ENCODE assay signal across 31 cellular contexts in the genomic region with DNA sequence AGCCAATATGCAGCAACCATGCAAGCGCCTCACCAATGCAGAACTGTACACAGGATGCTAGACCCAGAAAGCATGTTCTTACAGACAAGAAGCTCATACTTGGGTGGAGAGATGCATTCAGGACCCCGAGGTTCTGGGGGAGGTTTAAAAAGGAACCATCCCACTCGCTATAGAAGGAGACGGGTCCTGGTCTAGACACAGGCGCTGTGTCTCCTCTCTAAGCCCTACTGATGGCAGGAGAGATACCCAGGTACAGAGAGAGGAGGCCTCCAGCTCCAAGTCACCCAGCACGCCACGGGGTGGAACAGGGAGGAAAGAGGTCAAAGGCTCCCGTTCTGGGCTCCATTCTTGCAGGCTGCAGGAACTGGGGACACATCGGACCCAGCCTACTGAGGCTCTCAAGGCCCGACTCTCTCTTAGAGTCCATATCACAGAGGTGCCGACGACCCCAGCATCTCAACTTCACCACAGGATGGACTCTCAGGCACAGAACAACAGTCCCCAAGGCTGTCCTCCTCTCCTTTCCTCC. TPM values are rescaled to one million over a fixed set of nuclear protein-coding genes. Genes with fewer than 3 reads are reported as not detected.
A peak's percentile ranks its signal among the peaks of the same experiment; 100 is the strongest.
DNase-seq lines count a peak whose midpoint lies in the region; ATAC-seq and TF ChIP-seq lines count a peak whose summit lies in the region.
"Had no signal": no experiment of that assay in that cellular context is flagged by ENCODE, and none has a peak within 500 bp of the region (broad histone marks: within the 10 kb centered on the region; RNA-seq: fewer than 3 reads in every experiment).

No MANE protein-coding gene starts in this region.

- H3K36me3 ChIP-seq in right atrium auricular region (no peaks in the 10 kb centered on the region), OCI-LY7 (ENCODE audit: insufficient read depth, low read length) (no peaks in the 10 kb centered on the region), esophagus squamous epithelium (no peaks in the 10 kb centered on the region)
- H3K36me3 ChIP-seq: esophagus muscularis mucosa, gastrocnemius medialis, left lung, tibial artery had no signal

- H3K36me3 Mint-ChIP-seq in nephron (ENCODE audit: low read depth) = no peaks in the 10 kb centered on the region
- H3K36me3 Mint-ChIP-seq in type B pancreatic cell = no peaks in the 10 kb centered on the region
- H3K36me3 Mint-ChIP-seq: activated CD4-positive, alpha-beta memory T cell treated with anti-CD3 and anti-CD28 coated beads for 36 hours had no signal

- H3K9me3 ChIP-seq in right cardiac atrium (ENCODE audit: control insufficient read depth, low read length) (no peaks in the 10 kb centered on the region), right atrium auricular region (no peaks in the 10 kb centered on the region), OCI-LY7 (ENCODE audit: low read length) (no peaks in the 10 kb centered on the region), esophagus squamous epithelium (no peaks in the 10 kb centered on the region)
- H3K9me3 ChIP-seq: esophagus muscularis mucosa, gastrocnemius medialis, left lung, tibial artery had no signal

- H3K4me1 Mint-ChIP-seq in nephron (peaks cover 43% of the 10 kb centered on the region), type B pancreatic cell (ENCODE audit: unreplicated experiment) (peaks cover 12% of the 10 kb centered on the region)

- no peak overlapping the region for H3K27ac Mint-ChIP-seq in nephron
- H3K27ac Mint-ChIP-seq in type B pancreatic cell = no peak overlapping the region
- H3K27ac Mint-ChIP-seq: activated CD4-positive, alpha-beta memory T cell treated with anti-CD3 and anti-CD28 coated beads for 36 hours; T-helper 1 cell treated with Interleukin-12 subunit alpha and Interleukin-12 subunit beta and Interleukin-4 antibody, amounts not matched to agents 30 μg/mL and 1 μg/mL, for 36 hours had no signal

- BruUV-seq in OCI-LY7 (replicated peaks; lab: Mats Ljungman, UMichigan) = no TSS peak

- 39% methylated on average over 12 of the region's 12 CpGs for WGBS in right cardiac atrium
- 56 to 58% methylated on average over 7 of the region's 12 CpGs for WGBS in esophagus squamous epithelium, 2 donors

- H3K4me3 Mint-ChIP-seq in nephron (peak overlapping the region in 2 of 3 experiments; percentile 51 to 59), type B pancreatic cell (peak overlapping the region; percentile 7)
- H3K4me3 Mint-ChIP-seq: activated CD4-positive, alpha-beta memory T cell treated with anti-CD3 and anti-CD28 coated beads for 36 hours; T-helper 1 cell treated with Interleukin-12 subunit alpha and Interleukin-12 subunit beta and Interleukin-4 antibody, amounts not matched to agents 30 μg/mL and 1 μg/mL, for 36 hours had no signal

- DNase-seq in right cardiac atrium (peak in 2 of 3 donors; percentile 0 to 21), right atrium auricular region (ENCODE audit: low spot score) (no peak), dorsolateral prefrontal cortex (peak in 1 of 10 donors; percentile 36), type B pancreatic cell (ENCODE audit: extremely low spot score, unreplicated experiment) (no peak), OCI-LY7 (ENCODE audit: low spot score) (no peak), esophagus squamous epithelium (lab: John Stamatoyannopoulos, UW) (no peak), NCI-H2107 treated with DMSO at 0.1 percent for 48 hours (lab: John Stamatoyannopoulos, UW; ENCODE audit: unreplicated experiment) (no peak)
- DNase-seq: activated CD4-positive, alpha-beta memory T cell treated with anti-CD3 and anti-CD28 coated beads for 36 hours; activated CD4-positive, CD25-positive, alpha-beta regulatory T cell treated with anti-CD3 and anti-CD28 coated beads, Interleukin-2, amount 50 U/mL, for 72 hours; activated CD8-positive, alpha-beta memory T cell treated with anti-CD3 and anti-CD28 coated beads, Interleukin-2, amount 50 U/mL, for 4 hours; activated naive CD4-positive, alpha-beta T cell treated with anti-CD3 and anti-CD28 coated beads, Interleukin-2, amount 50 U/mL, for 16 hours; amniotic stem cell; DMS153; gastrocnemius medialis; left lung; midbrain; naive thymus-derived CD8-positive, alpha-beta T cell; NCI-H1417; NCI-H2081; NCI-H446; NCI-H774; stimulated activated naive CD8-positive, alpha-beta T cell treated with anti-CD3 and anti-CD28 coated beads, Interleukin-15, Interleukin-2, amounts not matched to agents 100 U/mL and 50 U/mL, for 24 hours; tibial artery had no signal

- H3K27me3 Mint-ChIP-seq in nephron (ENCODE audit: low read depth) (peaks cover 86% of the 10 kb centered on the region), type B pancreatic cell (peaks cover 80% of the 10 kb centered on the region)

- no peaks in the 10 kb centered on the region for H3K9me2 ChIP-seq in OCI-LY7 (ENCODE audit: insufficient read depth, low read length)

- CTCF ChIA-PET in OCI-LY7 (lab: Charles Lee; ENCODE audit: unreplicated experiment) = interaction anchor here (0.5 kb wide), 1 partner anchor 20 kb away, joined by 5 read pairs; no protein-coding TSS in a partner anchor

- intact Hi-C loops in right cardiac atrium (cut with DNase I) = no loop called here
- intact Hi-C loops in dorsolateral prefrontal cortex (cut with DNase I) = no loop called here
- intact Hi-C loops in OCI-LY7 (cut with micrococcal nuclease; ENCODE audit: unreplicated experiment) = no loop called here
- intact Hi-C loops in esophagus squamous epithelium (cut with DNase I) = no loop called here

- ATAC-seq in right cardiac atrium = no peak
- ATAC-seq: gastrocnemius medialis; K562; left lung; naive thymus-derived CD8-positive, alpha-beta T cell; sciatic nerve; stimulated activated naive CD8-positive, alpha-beta T cell treated with anti-CD3 and anti-CD28 coated beads, Interleukin-15, Interleukin-2, amounts not matched to agents 100 U/mL and 50 U/mL, for 24 hours had no signal

- H3K27me3 ChIP-seq in right cardiac atrium (ENCODE audit: control insufficient read depth, insufficient read depth) (no peaks in the 10 kb centered on the region), right atrium auricular region (peaks cover 15 to 24% of the 10 kb centered on the region in 2 donors), dorsolateral prefrontal cortex (peaks cover 0 to 4% (median 0%) of the 10 kb centered on the region in 45 donors), esophagus squamous epithelium (peaks cover 8 to 95% (median 21%) of the 10 kb centered on the region in 4 donors)

- H4K20me1 ChIP-seq in OCI-LY7 (ENCODE audit: insufficient read depth, low read length) = no peaks in the 10 kb centered on the region

- no peaks in the 10 kb centered on the region for H3K79me2 ChIP-seq in OCI-LY7 (ENCODE audit: insufficient read depth, low read depth, low read length)

- no peak overlapping the region for H3K4me2 ChIP-seq in OCI-LY7 (ENCODE audit: low read length)

- POLR2A ChIA-PET in OCI-LY7 (lab: Charles Lee) = interaction anchor here (0.5 kb wide), 1 partner anchor 34 kb away, joined by 3 read pairs; no protein-coding TSS in a partner anchor

- no peaks in the 10 kb centered on the region for H3K9me3 Mint-ChIP-seq in nephron
- H3K9me3 Mint-ChIP-seq in type B pancreatic cell = no peaks in the 10 kb centered on the region
- H3K9me3 Mint-ChIP-seq: activated CD4-positive, alpha-beta memory T cell treated with anti-CD3 and anti-CD28 coated beads for 36 hours; T-helper 1 cell treated with Interleukin-12 subunit alpha and Interleukin-12 subunit beta and Interleukin-4 antibody, amounts not matched to agents 30 μg/mL and 1 μg/mL, for 36 hours had no signal

- TF ChIP-seq CTCF in right atrium auricular region (IDR thresholded peaks at IDR 0.05) (no peak), dorsolateral prefrontal cortex (IDR thresholded peaks at IDR 0.05 in 54 of 56, conservative IDR thresholded peaks at IDR 0.05 in 2 of 56; ENCODE audit: low read depth in 1 of 56, partially characterized antibody in 56 of 56) (no peak), nephron (IDR thresholded peaks at IDR 0.05; ENCODE audit: unreplicated experiment in 3 of 3) (no peak), type B pancreatic cell (conservative IDR thresholded peaks at IDR 0.05) (no peak), OCI-LY7 (conservative IDR thresholded peaks at IDR 0.05; ENCODE audit: low read length) (no peak), esophagus squamous epithelium (IDR thresholded peaks at IDR 0.05) (no peak)

- H3K27ac ChIP-seq in right cardiac atrium (ENCODE audit: low read length) = no peak overlapping the region
- H3K27ac ChIP-seq in right atrium auricular region = no peak overlapping the region
- H3K27ac ChIP-seq in dorsolateral prefrontal cortex = peak overlapping the region in 53 of 59 donors; percentile 6 to 99 (median 79)
- H3K27ac ChIP-seq in OCI-LY7 (ENCODE audit: low read depth, low read length, poor library complexity, severe bottlenecking) = no peak overlapping the region
- no peak overlapping the region for H3K27ac ChIP-seq in esophagus squamous epithelium
- H3K27ac ChIP-seq: coronary artery, esophagus muscularis mucosa, gastrocnemius medialis, left lung, SK-N-MC, tibial artery had no signal

- no peak overlapping the region for H3K4me3 ChIP-seq in right cardiac atrium (ENCODE audit: low read length)
- H3K4me3 ChIP-seq in right atrium auricular region = no peak overlapping the region
- peak overlapping the region in 19 of 59 donors; percentile 14 to 52 (median 39) for H3K4me3 ChIP-seq in dorsolateral prefrontal cortex
- no peak overlapping the region for H3K4me3 ChIP-seq in OCI-LY7 (ENCODE audit: low read depth, low read length, poor library complexity, severe bottlenecking)
- H3K4me3 ChIP-seq in esophagus squamous epithelium = no peak overlapping the region
- H3K4me3 ChIP-seq: K562, left lung, SK-N-MC had no signal

- H2AFZ ChIP-seq in OCI-LY7 (ENCODE audit: low read length) = no peak overlapping the region

- H3K4me1 ChIP-seq in right cardiac atrium (ENCODE audit: control insufficient read depth, insufficient read depth, low read length) (no peaks in the 10 kb centered on the region), right atrium auricular region (peaks cover 0 to 19% of the 10 kb centered on the region in 2 donors), OCI-LY7 (ENCODE audit: insufficient read depth, low read length, poor library complexity, severe bottlenecking) (no peaks in the 10 kb centered on the region), esophagus squamous epithelium (peaks cover 8 to 19% (median 10%) of the 10 kb centered on the region in 3 donors)

- no peak for TF ChIP-seq POLR2A in esophagus squamous epithelium (IDR thresholded peaks at IDR 0.05)

RNA-seq across cellular contexts. Expression of a gene that starts 28.0 kb away (rescaled TPM):
- total RNA-seq in right cardiac atrium (1 to 10 TPM in 3 of 4 donors, under 1 TPM in 1; 0.89 to 4.8 (median 3.0) TPM), right atrium auricular region (1 to 10 TPM in 1 of 2 donors, under 1 TPM in 1; 0.52 to 1.1 TPM), dorsolateral prefrontal cortex (100 to 1,000 TPM in 111 of 120 experiments, 10 to 100 TPM in 9; 80.9 to 338 (median 151) TPM), type B pancreatic cell (ENCODE audit: low replicate concordance) (8.3 and 11.9 TPM in 2 replicates), OCI-LY7 (2022) (4.6 and 4.9 TPM in 2 replicates), esophagus squamous epithelium (1 to 10 TPM in 3 of 4 donors, under 1 TPM in 1; 0.09 to 1.7 (median 1.3) TPM)
- 2.6 TPM for polyA plus RNA-seq in right cardiac atrium
- total RNA-seq in OCI-LY7 (2014; rRNA removed; shearing (Covaris generic)) = 0.15 and 1.5 TPM in 2 replicates
- total RNA-seq: M059J had no signal
- polyA plus RNA-seq: naive thymus-derived CD8-positive, alpha-beta T cell had no signal

Comparison
In these comparisons a context has a peak if more than half of its experiments do, and no peak if none do; other contexts are left out.
1. DNase-seq: peak in right cardiac atrium (2 of 3); none in right atrium auricular region (single experiment), type B pancreatic cell (single experiment), OCI-LY7 (single experiment), esophagus squamous epithelium (single experiment) and NCI-H2107 treated with DMSO at 0.1 percent for 48 hours (single experiment).
2. H3K27ac ChIP-seq: peak in dorsolateral prefrontal cortex (53 of 59); none in right cardiac atrium (single experiment), right atrium auricular region (0 of 2), OCI-LY7 (single experiment) and esophagus squamous epithelium (0 of 4).